In the genomic region with DNA sequence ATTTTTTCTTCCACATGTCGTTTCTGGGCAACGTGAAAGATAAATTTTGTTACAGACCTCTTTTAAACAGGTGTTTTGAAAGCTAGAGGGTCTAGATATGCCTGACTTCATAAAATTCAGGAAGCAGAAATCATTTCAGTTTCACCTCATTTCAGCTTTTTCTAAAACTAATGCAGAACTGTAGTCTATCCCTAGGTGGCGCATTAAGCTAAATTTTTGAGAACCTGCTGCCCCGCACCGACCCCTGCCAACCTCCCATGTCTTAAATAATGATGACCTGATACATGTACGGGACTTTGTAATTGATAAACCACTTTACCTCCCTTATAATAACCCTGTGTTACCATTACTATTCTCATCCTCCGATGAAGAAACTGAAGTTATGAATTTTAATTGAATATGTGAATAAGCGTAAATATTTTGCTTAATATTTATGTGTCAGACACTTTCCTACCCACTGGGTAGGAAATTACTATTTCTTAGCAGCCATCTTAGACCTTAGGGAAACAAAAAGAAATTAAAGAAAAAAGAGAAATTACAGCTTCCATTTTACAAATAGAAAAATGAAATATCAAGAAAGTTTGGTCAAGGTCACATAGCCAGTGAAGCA, we compare ENCODE assay signal across 9 cellular contexts.
A peak's percentile ranks its signal among the peaks of the same experiment; 100 is the strongest.
DNase-seq lines count a peak whose midpoint lies in the region; ATAC-seq and TF ChIP-seq lines count a peak whose summit lies in the region.
"Had no signal": no experiment of that assay in that cellular context is flagged by ENCODE, and none has a peak within 500 bp of the region (broad histone marks: within the 10 kb centered on the region; RNA-seq: fewer than 3 reads in every experiment).

No MANE protein-coding gene starts in this region.

- no peaks in the 10 kb centered on the region for H3K79me2 ChIP-seq in OCI-LY7 (ENCODE audit: insufficient read depth, low read depth, low read length)

- ATAC-seq in lung (ENCODE audit: insufficient read depth, low FRiP score) (peak; percentile 59), HG02852 (IDR thresholded peaks at IDR 0.05; ENCODE audit: unreplicated experiment) (no peak)

- intact Hi-C loops in OCI-LY7 (cut with micrococcal nuclease; ENCODE audit: unreplicated experiment): loop anchor here (2.0 to 10.0 kb wide), 7 partner anchors 30 to 794 kb away; a partner anchor contains a TSS

- TF ChIP-seq CTCF in HL-60 (IDR thresholded peaks at IDR 0.05; ENCODE audit: insufficient read depth, low read length): peak; percentile 62
- peak; percentile 97 for TF ChIP-seq CTCF in OCI-LY7 (conservative IDR thresholded peaks at IDR 0.05; ENCODE audit: low read length)
- peak; percentile 71 for TF ChIP-seq CTCF in cardiac fibroblast (IDR thresholded peaks at IDR 0.05; ENCODE audit: low read depth, low read length)
- TF ChIP-seq CTCF in lung (IDR thresholded peaks at IDR 0.05; ENCODE audit: control extremely low read depth, extremely low read depth): peak; percentile 51

- 16% methylated on average over 8 of the region's 8 CpGs for WGBS in lung, 2 donors

- POLR2A ChIA-PET in OCI-LY7 (lab: Charles Lee): interaction anchor here (0.6 to 2.7 kb wide), 4 partner anchors 9 to 94 kb away, joined by 3 to 7 read pairs (median 5); no protein-coding TSS in a partner anchor

- H3K9me3 ChIP-seq in OCI-LY7 (ENCODE audit: low read length) (no peaks in the 10 kb centered on the region), lung (ENCODE audit: control insufficient read depth in 2 of 2, insufficient read depth in 1 of 2, low read length in 1 of 2) (no peaks in the 10 kb centered on the region)
- H3K9me3 ChIP-seq: BLaER1 had no signal

- H3K4me3 ChIP-seq in HL-60 (replicated peaks; ENCODE audit: insufficient read depth, low read length) (no peak overlapping the region), OCI-LY7 (ENCODE audit: low read depth, low read length, poor library complexity, severe bottlenecking) (no peak overlapping the region), cardiac fibroblast (replicated peaks in 1 of 2; ENCODE audit: low read depth in 2 of 2, low read length in 2 of 2) (no peak overlapping the region), lung (no peak overlapping the region)
- H3K4me3 ChIP-seq: BLaER1 had no signal

- peak overlapping the region; percentile 81 for H2AFZ ChIP-seq in OCI-LY7 (ENCODE audit: low read length)

- H3K36me3 ChIP-seq in OCI-LY7 (ENCODE audit: insufficient read depth, low read length): no peaks in the 10 kb centered on the region
- no peaks in the 10 kb centered on the region for H3K36me3 ChIP-seq in lung (ENCODE audit: control insufficient read depth in 2 of 2, insufficient read depth in 2 of 2, low read length in 2 of 2)
- H3K36me3 ChIP-seq: BLaER1 had no signal

- H3K27me3 ChIP-seq in HL-60 (ENCODE audit: insufficient read depth, poor library complexity, severe bottlenecking) (no peaks in the 10 kb centered on the region), lung (ENCODE audit: control insufficient read depth, insufficient read depth) (no peaks in the 10 kb centered on the region)
- H3K27me3 ChIP-seq: BLaER1 had no signal

- H4K20me1 ChIP-seq in OCI-LY7 (ENCODE audit: insufficient read depth, low read length): no peaks in the 10 kb centered on the region
- H4K20me1 ChIP-seq: BLaER1 had no signal

- CTCF ChIA-PET in OCI-LY7 (lab: Charles Lee; ENCODE audit: unreplicated experiment): interaction anchor here (1.1 to 1.4 kb wide), 3 partner anchors 10 to 88 kb away, joined by 3 to 4 read pairs (median 3); no protein-coding TSS in a partner anchor

- H3K9me2 ChIP-seq in OCI-LY7 (ENCODE audit: insufficient read depth, low read length): no peaks in the 10 kb centered on the region

- H3K27ac ChIP-seq in HL-60 (replicated peaks) (no peak overlapping the region), OCI-LY7 (ENCODE audit: low read depth, low read length, poor library complexity, severe bottlenecking) (peak overlapping the region; percentile 0), lung (ENCODE audit: low read depth in 1 of 2, low read length in 1 of 2) (no peak overlapping the region)
- H3K27ac ChIP-seq: BLaER1 had no signal

- DNase-seq in DMS 273 (lab: John Stamatoyannopoulos, UW; ENCODE audit: unreplicated experiment) (peak; percentile 60), DMS 273 treated with DMSO at 0.1 percent for 48 hours (lab: John Stamatoyannopoulos, UW) (no peak), HL-60 (ENCODE audit: low read depth in 1 of 2, low spot score in 1 of 2) (peak in 1 of 2 experiments; percentile 48), OCI-LY7 (ENCODE audit: low spot score) (peak; percentile 84), cardiac fibroblast (ENCODE audit: low read depth in 2 of 2) (peak; percentile 61 to 67), lung (ENCODE audit: low spot score) (no peak), amygdala (lab: John Stamatoyannopoulos, UW) (no peak)

- peak overlapping the region; percentile 49 for H3K4me2 ChIP-seq in OCI-LY7 (ENCODE audit: low read length)
- H3K4me2 ChIP-seq: BLaER1 had no signal

- H3K4me1 ChIP-seq in OCI-LY7 (ENCODE audit: insufficient read depth, low read length, poor library complexity, severe bottlenecking): peaks cover 45% of the 10 kb centered on the region
- peaks cover 0 to 2% of the 10 kb centered on the region in 2 donors for H3K4me1 ChIP-seq in lung (ENCODE audit: control insufficient read depth in 2 of 2, insufficient read depth in 2 of 2, low read length in 2 of 2)

- BruUV-seq in OCI-LY7 (replicated peaks; lab: Mats Ljungman, UMichigan): no TSS peak

Comparison
In these comparisons a context has a peak if more than half of its experiments do, and no peak if none do; other contexts are left out.
1. DNase-seq: peak in DMS 273 (single experiment), OCI-LY7 (single experiment) and cardiac fibroblast (2 of 2); none in DMS 273 treated with DMSO at 0.1 percent for 48 hours (single experiment), lung (single experiment) and amygdala (0 of 56).
2. Peak in every context shown above with its lines, with median percentiles within 50 percentile points of each other: CTCF ChIP-seq.